Comparison of ENCODE assay signal across 10 cellular contexts in genomic region chr3:97432914-97433313, GRCh38.
"Had no signal": no experiment of that assay in that cellular context is flagged by ENCODE, and none has a peak within 500 bp of the region (broad histone marks: within the 10 kb centered on the region; RNA-seq: fewer than 3 reads in every experiment).

No MANE protein-coding gene starts in this region.

- DNase-seq: activated CD4-positive, alpha-beta memory T cell treated with anti-CD3 and anti-CD28 coated beads for 36 hours; activated CD4-positive, alpha-beta T cell treated with anti-CD3 and anti-CD28 coated beads for 36 hours; activated effector memory CD4-positive, alpha-beta T cell treated with anti-CD3 and anti-CD28 coated beads, Interleukin-2, amount 50 U/mL, for 16 hours; activated T-cell treated with anti-CD3 and anti-CD28 coated beads, Interleukin-2, amount 50 U/mL, for 4 hours; midbrain; ovary; stimulated activated CD4-positive, alpha-beta T cell treated with anti-CD3 and anti-CD28 coated beads, Interleukin-2, amount 100 ng/mL, for 48 hours had no signal

- ATAC-seq: activated CD4-positive, alpha-beta T cell treated with anti-CD3 and anti-CD28 coated beads for 36 hours; activated naive CD4-positive, alpha-beta T cell treated with anti-CD3 and anti-CD28 coated beads, Interleukin-2, amount 50 U/mL, for 72 hours; activated T-cell treated with anti-CD3 and anti-CD28 coated beads, Interleukin-2, amount 50 U/mL, for 4 hours; left lobe of liver; stimulated activated memory B cell treated with anti-CD40 and anti-IgM and Interleukin-4, amounts not matched to agents 10 μg/mL and 1 μg/mL and 100 μg/mL, for 72 hours had no signal
